31 cellular contexts compared by ENCODE assay signal in the genomic region with DNA sequence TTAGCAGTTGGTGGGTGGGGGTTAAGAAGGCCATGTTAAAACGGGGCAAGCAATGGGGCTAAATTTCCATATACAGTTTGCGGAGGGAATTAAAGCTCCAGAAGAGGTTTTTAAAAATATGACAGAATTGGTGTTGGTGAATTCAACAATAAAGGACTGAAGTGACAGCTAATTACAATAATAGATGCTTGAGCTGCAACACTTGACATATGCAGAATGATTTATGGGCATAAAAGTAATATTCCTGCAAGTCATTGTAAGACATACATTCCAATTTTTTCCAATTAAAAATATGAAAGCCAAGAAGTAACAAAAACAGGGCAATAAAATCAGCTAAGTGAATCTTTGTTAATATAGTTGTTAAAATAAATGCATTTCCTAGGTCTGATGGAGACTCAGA.
"Had no signal": no experiment of that assay in that cellular context is flagged by ENCODE, and none has a peak within 500 bp of the region (broad histone marks: within the 10 kb centered on the region; RNA-seq: fewer than 3 reads in every experiment).

No MANE protein-coding gene starts in this region.

- H3K27me3 ChIP-seq: brain microvascular endothelial cell, cardiac muscle cell had no signal

- H3K4me3 Mint-ChIP-seq: activated CD4-positive, alpha-beta T cell treated with anti-CD3 and anti-CD28 coated beads, Interleukin-2, amount 10 ng/mL, durations not matched to agents 24 days and 14 days; activated CD8-positive, alpha-beta T cell treated with anti-CD3 and anti-CD28 coated beads for 36 hours; activated naive CD8-positive, alpha-beta T cell treated with anti-CD3 and anti-CD28 coated beads for 36 hours; activated T-cell treated with anti-CD3 and anti-CD28 coated beads, Interleukin-2, amount 50 U/mL, for 72 hours; activated T-helper 17 cell treated with anti-CD3 and anti-CD28 coated beads, Interleukin-2, amount 50 U/mL, for 72 hours; central memory CD8-positive, alpha-beta T cell had no signal

- H3K27ac Mint-ChIP-seq: activated CD4-positive, alpha-beta T cell treated with anti-CD3 and anti-CD28 coated beads, Interleukin-2, amount 10 ng/mL, durations not matched to agents 24 days and 14 days; activated CD8-positive, alpha-beta T cell treated with anti-CD3 and anti-CD28 coated beads for 36 hours; activated naive CD8-positive, alpha-beta T cell treated with anti-CD3 and anti-CD28 coated beads for 36 hours; activated T-cell treated with anti-CD3 and anti-CD28 coated beads, Interleukin-2, amount 50 U/mL, for 72 hours; activated T-helper 17 cell treated with anti-CD3 and anti-CD28 coated beads, Interleukin-2, amount 50 U/mL, for 72 hours had no signal

- H3K9ac ChIP-seq: KMS-11 had no signal

- H3K36me3 ChIP-seq: brain microvascular endothelial cell, cardiac muscle cell, WERI-Rb-1 had no signal

- H3K4me3 ChIP-seq: cardiac muscle cell, PC-9 had no signal

- H3K9me3 Mint-ChIP-seq: activated CD4-positive, alpha-beta T cell treated with anti-CD3 and anti-CD28 coated beads, Interleukin-2, amount 10 ng/mL, durations not matched to agents 24 days and 14 days; activated CD8-positive, alpha-beta T cell treated with anti-CD3 and anti-CD28 coated beads for 36 hours; activated naive CD8-positive, alpha-beta T cell treated with anti-CD3 and anti-CD28 coated beads for 36 hours; activated T-helper 17 cell treated with anti-CD3 and anti-CD28 coated beads, Interleukin-2, amount 50 U/mL, for 72 hours; central memory CD8-positive, alpha-beta T cell had no signal

- H3K36me3 Mint-ChIP-seq: activated naive CD8-positive, alpha-beta T cell treated with anti-CD3 and anti-CD28 coated beads for 36 hours had no signal

- H3K27me3 Mint-ChIP-seq: activated CD4-positive, alpha-beta T cell treated with anti-CD3 and anti-CD28 coated beads, Interleukin-2, amount 10 ng/mL, durations not matched to agents 24 days and 14 days; activated CD8-positive, alpha-beta T cell treated with anti-CD3 and anti-CD28 coated beads for 36 hours; activated naive CD8-positive, alpha-beta T cell treated with anti-CD3 and anti-CD28 coated beads for 36 hours; central memory CD8-positive, alpha-beta T cell had no signal

- H3K4me2 ChIP-seq: KMS-11, PC-9 had no signal

- DNase-seq: activated CD4-positive, alpha-beta T cell treated with anti-CD3 and anti-CD28 coated beads for 1 hour; activated CD4-positive, alpha-beta T cell treated with anti-CD3 and anti-CD28 coated beads, Interleukin-2, amount 10 ng/mL, durations not matched to agents 24 days and 14 days; activated CD4-positive, alpha-beta T cell treated with anti-CD3 and anti-CD28 coated beads, Interleukin-2, amount 50 U/mL, for 4 hours; activated CD4-positive, CD25-positive, alpha-beta regulatory T cell; activated CD8-positive, alpha-beta T cell treated with anti-CD3 and anti-CD28 coated beads for 36 hours; activated effector memory CD4-positive, alpha-beta T cell treated with anti-CD3 and anti-CD28 coated beads, Interleukin-2, amount 50 U/mL, for 16 hours; activated naive CD4-positive, alpha-beta T cell; activated naive CD4-positive, alpha-beta T cell treated with anti-CD3 and anti-CD28 coated beads, Interleukin-2, amount 50 U/mL, for 16 hours; activated naive CD8-positive, alpha-beta T cell treated with anti-CD3 and anti-CD28 coated beads for 36 hours; activated T-cell treated with anti-CD3 and anti-CD28 coated beads, Interleukin-2, amount 50 U/mL, for 1 hour; activated T-cell treated with anti-CD3 and anti-CD28 coated beads, Interleukin-2, amount 50 U/mL, for 72 hours; amniotic stem cell; aorta; brain microvascular endothelial cell; NCI-H187 treated with DMSO at 0.1 percent for 48 hours; NCI-H2081; NCI-H524; NCI-H69; NCI-H82; PC-9; Right ventricle myocardium superior; SW 1271; T-helper 1 cell; T-helper 2 cell; T-helper 9 cell; WERI-Rb-1 had no signal

- H2AFZ ChIP-seq: PC-9 had no signal

- H3K4me1 Mint-ChIP-seq: activated CD4-positive, alpha-beta T cell treated with anti-CD3 and anti-CD28 coated beads, Interleukin-2, amount 10 ng/mL, durations not matched to agents 24 days and 14 days; activated naive CD8-positive, alpha-beta T cell treated with anti-CD3 and anti-CD28 coated beads for 36 hours; activated T-helper 17 cell treated with anti-CD3 and anti-CD28 coated beads, Interleukin-2, amount 50 U/mL, for 72 hours; central memory CD8-positive, alpha-beta T cell had no signal

- H3K27ac ChIP-seq: brain microvascular endothelial cell, cardiac muscle cell, KMS-11, PC-9, RWPE1, WERI-Rb-1 had no signal
